In genomic region chr4:105895609-105896460, GRCh38 we compare ENCODE assay signal across 8 cellular contexts. TPM values are rescaled to one million over a fixed set of nuclear protein-coding genes. Genes with fewer than 3 reads are reported as not detected.
DNase-seq lines count a peak whose midpoint lies in the region; ATAC-seq and TF ChIP-seq lines count a peak whose summit lies in the region.

No MANE protein-coding gene starts in this region.

- H3K4me1 Mint-ChIP-seq in activated naive CD8-positive, alpha-beta T cell treated with anti-CD3 and anti-CD28 coated beads for 36 hours: peaks cover 3% of the 10 kb centered on the region

- peak overlapping the region; percentile 6 for H3K4me3 ChIP-seq in HL-60 (replicated peaks; ENCODE audit: insufficient read depth, low read length)

- peak; percentile 46 for ATAC-seq in GM19452 (IDR thresholded peaks at IDR 0.05; ENCODE audit: unreplicated experiment)

- DNase-seq in DMS53 treated with DMSO at 0.1 percent for 48 hours (lab: John Stamatoyannopoulos, UW; ENCODE audit: unreplicated experiment) (peak; percentile 17), HL-60 (ENCODE audit: low read depth in 1 of 2, low spot score in 1 of 2) (no peak), iPS-NIHi11 (ENCODE audit: low spot score) (peak; percentile 30), UCSD-AML1 (lab: John Stamatoyannopoulos, UW; ENCODE audit: unreplicated experiment) (no peak)
- peak; percentile 34 for DNase-seq in activated naive CD8-positive, alpha-beta T cell treated with anti-CD3 and anti-CD28 coated beads for 36 hours
- peak; percentile 29 for DNase-seq in stimulated activated CD8-positive, alpha-beta memory T cell treated with anti-CD3 and anti-CD28 coated beads, Interleukin-4, amount 100 ng/mL, for 48 hours
- no peak for DNase-seq in activated CD4-positive, CD25-positive, alpha-beta regulatory T cell treated with anti-CD3 and anti-CD28 coated beads, Interleukin-2, amount 50 U/mL, for 72 hours

- H3K9me3 Mint-ChIP-seq in activated naive CD8-positive, alpha-beta T cell treated with anti-CD3 and anti-CD28 coated beads for 36 hours: no peaks in the 10 kb centered on the region

- no peak overlapping the region for H3K27ac Mint-ChIP-seq in activated naive CD8-positive, alpha-beta T cell treated with anti-CD3 and anti-CD28 coated beads for 36 hours

- no peaks in the 10 kb centered on the region for H3K36me3 Mint-ChIP-seq in activated naive CD8-positive, alpha-beta T cell treated with anti-CD3 and anti-CD28 coated beads for 36 hours

- peak overlapping the region; percentile 44 for H3K4me3 Mint-ChIP-seq in activated naive CD8-positive, alpha-beta T cell treated with anti-CD3 and anti-CD28 coated beads for 36 hours

- peaks cover 76% of the 10 kb centered on the region for H3K27me3 Mint-ChIP-seq in activated naive CD8-positive, alpha-beta T cell treated with anti-CD3 and anti-CD28 coated beads for 36 hours

- H3K27ac ChIP-seq in HL-60 (replicated peaks): no peak overlapping the region

- H3K27me3 ChIP-seq in HL-60 (ENCODE audit: insufficient read depth, poor library complexity, severe bottlenecking): peaks cover 68% of the 10 kb centered on the region

- TF ChIP-seq CTCF in HL-60 (IDR thresholded peaks at IDR 0.05; ENCODE audit: insufficient read depth, low read length): no peak

RNA-seq across cellular contexts. Expression of gene NPNT, which starts 0.6 kb away (rescaled TPM):
- not detected for total RNA-seq in activated naive CD8-positive, alpha-beta T cell treated with anti-CD3 and anti-CD28 coated beads for 36 hours

Comparison
In these comparisons a context has a peak if more than half of its experiments do, and no peak if none do; other contexts are left out.
1. DNase-seq: peak in DMS53 treated with DMSO at 0.1 percent for 48 hours (single experiment), activated naive CD8-positive, alpha-beta T cell treated with anti-CD3 and anti-CD28 coated beads for 36 hours (single experiment), iPS-NIHi11 (single experiment) and stimulated activated CD8-positive, alpha-beta memory T cell treated with anti-CD3 and anti-CD28 coated beads, Interleukin-4, amount 100 ng/mL, for 48 hours (single experiment); none in HL-60 (0 of 2), activated CD4-positive, CD25-positive, alpha-beta regulatory T cell treated with anti-CD3 and anti-CD28 coated beads, Interleukin-2, amount 50 U/mL, for 72 hours (single experiment) and UCSD-AML1 (single experiment).